Comparison of ENCODE assay signal across 8 cellular contexts in genomic region chr12:11653215-11653753, GRCh38. TPM values are rescaled to one million over a fixed set of nuclear protein-coding genes. Genes with fewer than 3 reads are reported as not detected.
DNase-seq lines count a peak whose midpoint lies in the region; ATAC-seq, FAIRE-seq and TF ChIP-seq lines count a peak whose summit lies in the region.

No MANE protein-coding gene starts in this region.

- peak; percentile 35 for ATAC-seq in activated naive CD8-positive, alpha-beta T cell treated with anti-CD3 and anti-CD28 coated beads, Interleukin-2, amount 10 ng/mL, durations not matched to agents 7 days and 5 days (ENCODE audit: low read depth)
- ATAC-seq in HG03045 (IDR thresholded peaks at IDR 0.05; ENCODE audit: unreplicated experiment) (no peak), GM21367 (IDR thresholded peaks at IDR 0.05; ENCODE audit: unreplicated experiment) (no peak)

- peak overlapping the region; percentile 44 for H3K56ac ChIP-seq in mesendoderm (ENCODE audit: low read length)

- H3K4me2 ChIP-seq in Loucy (ENCODE audit: low read depth, low read length, poor library complexity, severe bottlenecking) (peak overlapping the region; percentile 89), mesendoderm (ENCODE audit: low read length) (no peak overlapping the region)

- peaks cover 50% of the 10 kb centered on the region for H4K20me1 ChIP-seq in Loucy (ENCODE audit: insufficient read depth, low read length, poor library complexity, severe bottlenecking)

- no peaks in the 10 kb centered on the region for H3K9me3 ChIP-seq in Loucy (ENCODE audit: insufficient read depth, low read depth, low read length)
- H3K9me3 ChIP-seq in stomach: no peaks in the 10 kb centered on the region
- H3K9me3 ChIP-seq in WERI-Rb-1 (ENCODE audit: severe bottlenecking): no peaks in the 10 kb centered on the region

- H3F3A ChIP-seq in Loucy (ENCODE audit: low read depth): peaks cover 4% of the 10 kb centered on the region; the same call in 1 of the 2 replicates

- TF ChIP-seq EP300 in stomach (IDR thresholded peaks at IDR 0.05): no peak

- TF ChIP-seq POLR2A in GM12891 (IDR thresholded peaks at IDR 0.05; ENCODE audit: low read depth, low read length): peak; percentile 65
- TF ChIP-seq POLR2A in stomach (IDR thresholded peaks at IDR 0.05): no peak

- H3K27ac ChIP-seq in mesendoderm (ENCODE audit: low read depth, low read length) (no peak overlapping the region), stomach (peak overlapping the region; percentile 11 to 99 (median 98)), WERI-Rb-1 (no peak overlapping the region)

- H3K9ac ChIP-seq in Loucy (ENCODE audit: low read depth, low read length, poor library complexity, severe bottlenecking): peak overlapping the region; percentile 100
- H3K9ac ChIP-seq in mesendoderm (ENCODE audit: low read length): peak overlapping the region; percentile 17

- peak overlapping the region; percentile 99 for H3K4me3 ChIP-seq in Loucy (ENCODE audit: low read length, poor library complexity, severe bottlenecking)
- H3K4me3 ChIP-seq in mesendoderm (ENCODE audit: low read length): no peak overlapping the region
- H3K4me3 ChIP-seq in stomach: peak overlapping the region; percentile 68 to 89 (median 76)
- no peak overlapping the region for H3K4me3 ChIP-seq in WERI-Rb-1 (ENCODE audit: low read depth, low read length)

- H3K4me3 Mint-ChIP-seq in activated naive CD8-positive, alpha-beta T cell treated with anti-CD3 and anti-CD28 coated beads, Interleukin-2, amount 10 ng/mL, durations not matched to agents 7 days and 5 days: peak overlapping the region; percentile 98

- POLR2A ChIA-PET in activated naive CD8-positive, alpha-beta T cell treated with anti-CD3 and anti-CD28 coated beads, Interleukin-2, amount 10 ng/mL, durations not matched to agents 7 days and 5 days (lab: Charles Lee): interaction anchor here (0.6 to 1.5 kb wide), 2 partner anchors 355 to 384 kb away, joined by 3 to 7 read pairs; no protein-coding TSS in a partner anchor

- peaks cover 43% of the 10 kb centered on the region for H3K4me1 Mint-ChIP-seq in activated naive CD8-positive, alpha-beta T cell treated with anti-CD3 and anti-CD28 coated beads, Interleukin-2, amount 10 ng/mL, durations not matched to agents 7 days and 5 days

- H2BK120ac ChIP-seq in mesendoderm (ENCODE audit: low read depth, low read length): no peak overlapping the region

- TF ChIP-seq CTCF in Loucy (conservative IDR thresholded peaks at IDR 0.05; ENCODE audit: low read length) (no peak), stomach (IDR thresholded peaks at IDR 0.05) (no peak), WERI-Rb-1 (IDR thresholded peaks at IDR 0.05; ENCODE audit: low read depth, low read length) (no peak)

- H3K79me1 ChIP-seq in mesendoderm (ENCODE audit: low read length): peaks cover 31% of the 10 kb centered on the region

- intact Hi-C loops in stomach (cut with DNase I; ENCODE audit: low total_unique reads): no loop called here

- peak; percentile 87 for FAIRE-seq in GM12891 (lab: Jason Lieb, UNC)

- H2BK5ac ChIP-seq in mesendoderm (ENCODE audit: low read length): peak overlapping the region; percentile 17

- WGBS in mesendoderm (ENCODE audit: extremely low coverage, insufficient coverage, low lambda C conversion rate): no CpG with 5 or more reads among the region's 7 CpGs
- 45 to 64% (median 55%) methylated on average over 7 of the region's 7 CpGs for WGBS in stomach, 5 donors

- H4K8ac ChIP-seq in mesendoderm (ENCODE audit: low read depth, low read length): no peak overlapping the region

- no peaks in the 10 kb centered on the region for H3K9me3 Mint-ChIP-seq in activated naive CD8-positive, alpha-beta T cell treated with anti-CD3 and anti-CD28 coated beads, Interleukin-2, amount 10 ng/mL, durations not matched to agents 7 days and 5 days

- H2AK5ac ChIP-seq in mesendoderm (ENCODE audit: low read length): no peak overlapping the region

- H3K27me3 ChIP-seq in Loucy (ENCODE audit: insufficient read depth, low read length, poor library complexity, severe bottlenecking): peaks cover 4% of the 10 kb centered on the region
- H3K27me3 ChIP-seq in mesendoderm (ENCODE audit: insufficient read depth, low read length, poor library complexity): no peaks in the 10 kb centered on the region
- no peaks in the 10 kb centered on the region for H3K27me3 ChIP-seq in stomach
- H3K27me3 ChIP-seq in WERI-Rb-1 (ENCODE audit: insufficient read depth, low read depth, severe bottlenecking): no peaks in the 10 kb centered on the region

- H3K23ac ChIP-seq in mesendoderm (ENCODE audit: low read length): no peak overlapping the region

- no peak overlapping the region for H3K4ac ChIP-seq in mesendoderm (ENCODE audit: low read depth, low read length)

- no peaks in the 10 kb centered on the region; the same call in 1 of the 2 replicates for H3K36me3 ChIP-seq in Loucy (ENCODE audit: insufficient read depth, low read length)
- H3K36me3 ChIP-seq in mesendoderm (ENCODE audit: control insufficient read depth, insufficient read depth, low read length): no peaks in the 10 kb centered on the region
- H3K36me3 ChIP-seq in stomach: no peaks in the 10 kb centered on the region
- H3K36me3 ChIP-seq in WERI-Rb-1: no peaks in the 10 kb centered on the region

- no peak overlapping the region for H2BK15ac ChIP-seq in mesendoderm (replicated peaks; ENCODE audit: low read depth)

- no peak overlapping the region for H3K18ac ChIP-seq in mesendoderm (ENCODE audit: low read length)

- peaks cover 39% of the 10 kb centered on the region for H3K4me1 ChIP-seq in Loucy (ENCODE audit: insufficient read depth, low read length, poor library complexity, severe bottlenecking)
- H3K4me1 ChIP-seq in mesendoderm (ENCODE audit: control insufficient read depth, low read depth, low read length): peaks cover 21% of the 10 kb centered on the region
- peaks cover 32 to 78% (median 57%) of the 10 kb centered on the region in 4 donors for H3K4me1 ChIP-seq in stomach

- no peak overlapping the region for H2AFZ ChIP-seq in Loucy (ENCODE audit: low read length)

- no peak for DNase-seq in GM12891 (ENCODE audit: insufficient read length, low spot score)
- peak; percentile 46 for DNase-seq in activated naive CD8-positive, alpha-beta T cell treated with anti-CD3 and anti-CD28 coated beads, Interleukin-2, amount 10 ng/mL, durations not matched to agents 7 days and 5 days
- DNase-seq in mesendoderm: no peak
- no peak for DNase-seq in stomach
- no peak for DNase-seq in WERI-Rb-1

- no peak overlapping the region for H4K5ac ChIP-seq in mesendoderm (ENCODE audit: low read length)

- no peaks in the 10 kb centered on the region for H3K27me3 Mint-ChIP-seq in activated naive CD8-positive, alpha-beta T cell treated with anti-CD3 and anti-CD28 coated beads, Interleukin-2, amount 10 ng/mL, durations not matched to agents 7 days and 5 days

- H3K79me2 ChIP-seq in Loucy (ENCODE audit: insufficient read depth, low read length): peaks cover 85% of the 10 kb centered on the region
- peaks cover 37% of the 10 kb centered on the region for H3K79me2 ChIP-seq in mesendoderm (ENCODE audit: control insufficient read depth, insufficient read depth, low read length)

- H3K9me2 ChIP-seq in Loucy (replicated peaks; ENCODE audit: low read depth, low read length): no peaks in the 10 kb centered on the region

- peaks cover 17% of the 10 kb centered on the region for H3K36me3 Mint-ChIP-seq in activated naive CD8-positive, alpha-beta T cell treated with anti-CD3 and anti-CD28 coated beads, Interleukin-2, amount 10 ng/mL, durations not matched to agents 7 days and 5 days

- H3K27ac Mint-ChIP-seq in activated naive CD8-positive, alpha-beta T cell treated with anti-CD3 and anti-CD28 coated beads, Interleukin-2, amount 10 ng/mL, durations not matched to agents 7 days and 5 days: peak overlapping the region; percentile 98

TF ChIP-seq in GM12891, 5 proteins besides CTCF, POLR2A, EP300 and RAD21:
- peak; percentile 71 for TF ChIP-seq SPI1 (IDR thresholded peaks at IDR 0.05; ENCODE audit: low read depth, low read length)
- TF ChIP-seq PAX5 (IDR thresholded peaks at IDR 0.05; ENCODE audit: insufficient read depth, low read length, severe bottlenecking): no peak
- peak; percentile 67; the same call in 1 of the 2 replicates for TF ChIP-seq POU2F2 (IDR thresholded peaks at IDR 0.05; ENCODE audit: low read depth, low read length)
- peak; percentile 47; the same call in 1 of the 2 replicates for TF ChIP-seq POLR2AphosphoS5 (IDR thresholded peaks at IDR 0.05; ENCODE audit: low read depth, low read length)
- peak; percentile 74 for TF ChIP-seq TAF1 (IDR thresholded peaks at IDR 0.05; ENCODE audit: low read depth, low read length)

RNA-seq across cellular contexts. Expression of gene ETV6, which starts 3.8 kb away (rescaled TPM):
- 23.0 TPM for polyA plus RNA-seq in GM12891 (2012; ENCODE audit: low read depth, missing spikeins)
- total RNA-seq in activated naive CD8-positive, alpha-beta T cell treated with anti-CD3 and anti-CD28 coated beads, Interleukin-2, amount 10 ng/mL, durations not matched to agents 7 days and 5 days: 10 to 100 TPM; 22.5 to 26.0 TPM
- 6.9 TPM for polyA plus RNA-seq in mesendoderm (2013, experiment 1 of 2)
- 7.1 TPM for polyA plus RNA-seq in mesendoderm (2013, experiment 2 of 2)
- total RNA-seq in stomach: 10 to 100 TPM; 11.6 to 60.3 (median 19.1) TPM
- polyA plus RNA-seq in stomach: 1 to 10 TPM; 4.1 to 7.3 (median 4.4) TPM

Comparison
In these comparisons a context has a peak if more than half of its experiments do, and no peak if none do; other contexts are left out.
1. H3K4me3 ChIP-seq: peak in Loucy (single experiment) and stomach (4 of 4); none in mesendoderm (single experiment) and WERI-Rb-1 (single experiment).
2. H3K27ac ChIP-seq: peak in stomach (5 of 5); none in mesendoderm (single experiment) and WERI-Rb-1 (single experiment).